ENCODE assay signal across 1 cellular context in genomic region chr19:16944626-16945363, GRCh38.
TF ChIP-seq lines count a peak whose summit lies in the region.

No MANE protein-coding gene starts in this region.

TF ChIP-seq in K562, 482 proteins besides CTCF, POLR2A, EP300 and RAD21 (continued from another document):
- TF ChIP-seq ASH1L (IDR thresholded peaks at IDR 0.05; ENCODE audit: borderline replicate concordance, low read depth, partially characterized antibody) (no peak), C11orf30 (IDR thresholded peaks at IDR 0.05; ENCODE audit: low read depth) (peak; percentile 87), CREM (IDR thresholded peaks at IDR 0.05; ENCODE audit: low read depth) (no peak), HMBOX1 (IDR thresholded peaks at IDR 0.05) (no peak), CEBPZ (IDR thresholded peaks at IDR 0.05; ENCODE audit: borderline replicate concordance, low read depth, low read length) (no peak), NFE2 (IDR thresholded peaks at IDR 0.05; ENCODE audit: low read depth) (peak; percentile 86), ZBTB17 (CRISPR knock-in tag; IDR thresholded peaks at IDR 0.05) (no peak), GABPB2 (CRISPR knock-in tag; conservative IDR thresholded peaks at IDR 0.05) (no peak), HMGN3 (IDR thresholded peaks at IDR 0.05; ENCODE audit: borderline replicate concordance, extremely low read depth, insufficient read length, low read depth, low read length) (no peak), ZKSCAN8 (CRISPR knock-in tag; IDR thresholded peaks at IDR 0.05) (no peak), TSC22D4 (tag; IDR thresholded peaks at IDR 0.05) (no peak), NFRKB (IDR thresholded peaks at IDR 0.05; ENCODE audit: low read depth) (no peak)
